16 cellular contexts compared by ENCODE assay signal in genomic region chr9:70455993-70456704, GRCh38.
"Had no signal": no experiment of that assay in that cellular context is flagged by ENCODE, and none has a peak within 500 bp of the region (broad histone marks: within the 10 kb centered on the region; RNA-seq: fewer than 3 reads in every experiment).

No MANE protein-coding gene starts in this region.

- ATAC-seq: SK-N-SH treated with all-trans-retinoic acid at 6 μM for 48 hours; stimulated activated memory B cell treated with anti-CD40 and anti-IgM and Interleukin-4, amounts not matched to agents 10 μg/mL and 1 μg/mL and 100 μg/mL, for 72 hours; T-helper 17 cell had no signal

- DNase-seq: activated CD4-positive, alpha-beta T cell treated with anti-CD3 and anti-CD28 coated beads, Interleukin-2, amount 50 U/mL, for 1 hour; activated naive CD4-positive, alpha-beta T cell treated with anti-CD3 and anti-CD28 coated beads, Interleukin-2, amount 50 U/mL, for 16 hours; activated T-cell treated with anti-CD3 and anti-CD28 coated beads for 4 hours; amniotic stem cell; brain microvascular endothelial cell; cerebellar nuclear complex; dermis blood vessel endothelial cell; endodermal cell; erythroblast; ovary; substantia nigra; T-helper 17 cell; trophoblast cell had no signal

- H3K4me3 ChIP-seq: hepatocyte, ovary had no signal

- H3K9me3 ChIP-seq: ovary had no signal

- H3K27me3 ChIP-seq: brain microvascular endothelial cell, hepatocyte, ovary had no signal

- H3K36me3 ChIP-seq: brain microvascular endothelial cell, ovary had no signal

- H3K27ac ChIP-seq: brain microvascular endothelial cell, hepatocyte, ovary had no signal
